17 cellular contexts compared by ENCODE assay signal in genomic region chr10:12726971-12727831, GRCh38.
DNase-seq lines count a peak whose midpoint lies in the region; ATAC-seq and TF ChIP-seq lines count a peak whose summit lies in the region.
"Had no signal": no experiment of that assay in that cellular context is flagged by ENCODE, and none has a peak within 500 bp of the region (broad histone marks: within the 10 kb centered on the region; RNA-seq: fewer than 3 reads in every experiment).

No MANE protein-coding gene starts in this region.

- H3K4me1 Mint-ChIP-seq in T-helper 17 cell, result peaks cover 20% of the 10 kb centered on the region
- peaks cover 18% of the 10 kb centered on the region for H3K4me1 Mint-ChIP-seq in CD8-positive, alpha-beta T cell (ENCODE audit: low read depth)

- H3K27me3 ChIP-seq in esophagus (ENCODE audit: control insufficient read depth in 1 of 2, insufficient read depth in 2 of 2, low read length in 2 of 2), result no peaks in the 10 kb centered on the region
- no peaks in the 10 kb centered on the region for H3K27me3 ChIP-seq in CD8-positive, alpha-beta T cell (ENCODE audit: insufficient read depth, low read length)
- H3K27me3 ChIP-seq: breast epithelium, neutrophil, upper lobe of left lung had no signal

- no peaks in the 10 kb centered on the region for H3K36me3 ChIP-seq in esophagus (ENCODE audit: control insufficient read depth in 2 of 2, insufficient read depth in 2 of 2, low read length in 1 of 2)
- H3K36me3 ChIP-seq in CD8-positive, alpha-beta T cell (ENCODE audit: insufficient read depth, low read length), result no peaks in the 10 kb centered on the region
- H3K36me3 ChIP-seq: breast epithelium, neutrophil, upper lobe of left lung had no signal

- no peaks in the 10 kb centered on the region for H3K27me3 Mint-ChIP-seq in T-helper 17 cell
- H3K27me3 Mint-ChIP-seq in CD8-positive, alpha-beta T cell (ENCODE audit: low read depth), result no peaks in the 10 kb centered on the region
- H3K27me3 Mint-ChIP-seq: IgD-negative memory B cell had no signal

- no peaks in the 10 kb centered on the region for H3K9me3 Mint-ChIP-seq in CD8-positive, alpha-beta T cell
- H3K9me3 Mint-ChIP-seq: endodermal cell, IgD-negative memory B cell had no signal

- WGBS in esophagus, 2 donors, result 52 to 64% methylated on average over 19 of the region's 19 CpGs

- peak; percentile 70 for ATAC-seq in T-helper 17 cell
- no peak for ATAC-seq in CD8-positive, alpha-beta T cell

- H3K36me3 Mint-ChIP-seq in T-helper 17 cell (ENCODE audit: low read depth), result peaks cover 3% of the 10 kb centered on the region
- peaks cover 8% of the 10 kb centered on the region for H3K36me3 Mint-ChIP-seq in CD8-positive, alpha-beta T cell
- H3K36me3 Mint-ChIP-seq: IgD-negative memory B cell had no signal

- POLR2A ChIA-PET in CD8-positive, alpha-beta T cell (lab: Charles Lee), result no interaction called here

- H3K4me3 ChIP-seq in esophagus (ENCODE audit: low read depth in 1 of 2, low read length in 2 of 2) (no peak overlapping the region), retinal pigment epithelial cell (ENCODE audit: low read length) (no peak overlapping the region)
- H3K4me3 ChIP-seq in CD8-positive, alpha-beta T cell (ENCODE audit: low read depth, low read length), result no peak overlapping the region
- H3K4me3 ChIP-seq: breast epithelium, upper lobe of left lung had no signal

- CTCF ChIA-PET in CD8-positive, alpha-beta T cell (lab: Charles Lee), result interaction anchor here (1.0 to 1.3 kb wide), 2 partner anchors 15 to 18 kb away, joined by 3 read pairs; no protein-coding TSS in a partner anchor

- peak; percentile 63 for DNase-seq in activated CD4-positive, alpha-beta T cell treated with anti-CD3 and anti-CD28 coated beads for 48 hours
- no peak for DNase-seq in activated CD4-positive, alpha-beta T cell treated with anti-CD3 and anti-CD28 coated beads, Interleukin-2, amount 50 U/mL, for 1 hour
- peak in 1 of 3 donors; percentile 20 for DNase-seq in T-helper 17 cell
- DNase-seq in retinal pigment epithelial cell (ENCODE audit: low read depth), result peak; percentile 92
- no peak for DNase-seq in DMS 273 (lab: John Stamatoyannopoulos, UW; ENCODE audit: unreplicated experiment)
- no peak for DNase-seq in iPS-NIHi7 (ENCODE audit: extremely low spot score)
- no peak for DNase-seq in CD8-positive, alpha-beta T cell
- DNase-seq: activated CD8-positive, alpha-beta memory T cell treated with anti-CD3 and anti-CD28 coated beads, Interleukin-2, amount 50 U/mL, for 48 hours; NCI-H1417 treated with DMSO at 0.1 percent for 48 hours; NCI-H524; T-helper 9 cell had no signal

- intact Hi-C loops in CD8-positive, alpha-beta T cell (cut with DNase I, micrococcal nuclease), result no loop called here

- H3K4me1 ChIP-seq in esophagus (ENCODE audit: control insufficient read depth in 2 of 2, insufficient read depth in 2 of 2, low read length in 1 of 2), result peaks cover 2 to 3% of the 10 kb centered on the region in 2 donors
- peaks cover 5% of the 10 kb centered on the region for H3K4me1 ChIP-seq in CD8-positive, alpha-beta T cell (ENCODE audit: insufficient read depth, low read length)
- H3K4me1 ChIP-seq: breast epithelium, upper lobe of left lung had no signal

- H3K27ac Mint-ChIP-seq in T-helper 17 cell, result no peak overlapping the region
- H3K27ac Mint-ChIP-seq in CD8-positive, alpha-beta T cell, result no peak overlapping the region
- H3K27ac Mint-ChIP-seq: endodermal cell, IgD-negative memory B cell had no signal

- no peak for TF ChIP-seq CTCF in retinal pigment epithelial cell (conservative IDR thresholded peaks at IDR 0.05; ENCODE audit: low read depth, low read length)
- no peak for TF ChIP-seq CTCF in CD8-positive, alpha-beta T cell (IDR thresholded peaks at IDR 0.05)

- no peak overlapping the region for H3K4me3 Mint-ChIP-seq in T-helper 17 cell
- no peak overlapping the region for H3K4me3 Mint-ChIP-seq in CD8-positive, alpha-beta T cell
- H3K4me3 Mint-ChIP-seq: endodermal cell had no signal

- peak overlapping the region; percentile 55 to 77 for H3K27ac ChIP-seq in esophagus (ENCODE audit: low read depth in 2 of 2, low read length in 1 of 2)
- H3K27ac ChIP-seq in CD8-positive, alpha-beta T cell (ENCODE audit: low read depth, low read length), result no peak overlapping the region
- H3K27ac ChIP-seq: breast epithelium, neutrophil, upper lobe of left lung had no signal

- H3K9me3 ChIP-seq in T-helper 17 cell (ENCODE audit: control insufficient read depth, low read length, poor library complexity, severe bottlenecking) (no peaks in the 10 kb centered on the region), esophagus (ENCODE audit: control insufficient read depth in 2 of 2, insufficient read depth in 1 of 2, low read depth in 1 of 2, low read length in 1 of 2) (no peaks in the 10 kb centered on the region)
- no peaks in the 10 kb centered on the region for H3K9me3 ChIP-seq in CD8-positive, alpha-beta T cell (ENCODE audit: low read length)
- H3K9me3 ChIP-seq: breast epithelium, neutrophil, upper lobe of left lung had no signal

Comparison
In these comparisons a context has a peak if more than half of its experiments do, and no peak if none do; other contexts are left out.
1. DNase-seq: peak in activated CD4-positive, alpha-beta T cell treated with anti-CD3 and anti-CD28 coated beads for 48 hours (single experiment) and retinal pigment epithelial cell (single experiment); none in activated CD4-positive, alpha-beta T cell treated with anti-CD3 and anti-CD28 coated beads, Interleukin-2, amount 50 U/mL, for 1 hour (single experiment), DMS 273 (single experiment), iPS-NIHi7 (single experiment) and CD8-positive, alpha-beta T cell (0 of 7).